17 cellular contexts compared by ENCODE assay signal in the genomic region with DNA sequence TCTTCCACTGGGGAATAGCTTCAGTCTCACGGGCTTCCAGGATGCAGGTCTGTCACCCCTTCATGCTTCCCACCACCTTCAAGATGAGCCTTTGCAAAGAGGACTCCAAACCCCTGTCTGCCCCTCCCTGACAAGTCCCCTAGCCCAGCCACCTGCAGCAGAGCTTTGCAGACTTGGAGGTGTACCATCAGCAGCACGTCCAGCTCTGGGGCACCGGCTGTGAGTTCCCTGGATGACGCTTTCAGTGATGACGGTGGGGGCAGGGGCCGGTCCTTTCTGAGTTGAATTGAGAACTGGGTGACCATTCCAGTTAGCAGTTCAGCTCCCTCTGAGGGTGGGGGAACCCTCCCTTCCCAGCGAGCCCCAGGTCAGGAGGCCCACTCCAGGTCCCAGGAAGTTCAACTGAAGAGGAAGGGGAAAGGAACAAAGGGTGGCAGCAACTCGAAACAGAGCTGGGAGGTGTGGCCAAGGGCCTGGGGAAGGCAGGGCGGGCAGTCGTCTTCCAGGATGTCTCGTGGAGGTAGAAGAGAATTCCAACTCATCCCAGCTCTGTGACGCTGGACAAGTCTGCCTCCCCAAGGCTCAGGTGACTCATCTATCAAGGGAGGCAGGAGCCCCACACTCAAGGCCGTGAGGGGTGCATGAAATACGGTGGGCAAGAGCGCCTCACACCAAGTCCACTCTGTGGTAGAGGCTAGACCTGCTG.
DNase-seq lines count a peak whose midpoint lies in the region; ATAC-seq and TF ChIP-seq lines count a peak whose summit lies in the region.
"Had no signal": no experiment of that assay in that cellular context is flagged by ENCODE, and none has a peak within 500 bp of the region (broad histone marks: within the 10 kb centered on the region; RNA-seq: fewer than 3 reads in every experiment).

No MANE protein-coding gene starts in this region.

- H3K36me3 Mint-ChIP-seq in CD4-positive, alpha-beta memory T cell, result no peaks in the 10 kb centered on the region
- no peaks in the 10 kb centered on the region for H3K36me3 Mint-ChIP-seq in endodermal cell (ENCODE audit: low read depth)
- H3K36me3 Mint-ChIP-seq: T-cell had no signal

- CTCF ChIA-PET in CD4-positive, alpha-beta memory T cell (lab: Charles Lee; ENCODE audit: partially characterized antibody), result interaction anchor here (0.9 to 1.5 kb wide), 2 partner anchors 132 to 153 kb away, joined by 3 to 4 read pairs; no protein-coding TSS in a partner anchor

- no peak for TF ChIP-seq RAD21 in neural cell (conservative IDR thresholded peaks at IDR 0.05)

- H3K9ac ChIP-seq in endodermal cell (ENCODE audit: extremely low read depth, low read length, poor library complexity, severe bottlenecking) (no peak overlapping the region), neural cell (ENCODE audit: low read length) (no peak overlapping the region)

- no peaks in the 10 kb centered on the region for H3K9me3 ChIP-seq in CD4-positive, alpha-beta memory T cell (ENCODE audit: control insufficient read depth in 1 of 2, low read length in 2 of 2)
- no peaks in the 10 kb centered on the region for H3K9me3 ChIP-seq in endodermal cell (ENCODE audit: control insufficient read depth, low read length)
- no peaks in the 10 kb centered on the region for H3K9me3 ChIP-seq in neural cell (ENCODE audit: low read length)

- no peaks in the 10 kb centered on the region for H3K9me3 Mint-ChIP-seq in CD4-positive, alpha-beta memory T cell
- H3K9me3 Mint-ChIP-seq in endodermal cell, result peaks cover 1% of the 10 kb centered on the region
- H3K9me3 Mint-ChIP-seq: T-cell had no signal

- 81 to 87% methylated on average over 9 to 15 of the region's 15 CpGs for WGBS in endodermal cell (ENCODE audit: insufficient coverage in 1 of 2, insufficient read length in 1 of 2), 2 experiments

- H3K4me3 ChIP-seq in CD4-positive, alpha-beta memory T cell (ENCODE audit: low read length in 2 of 2), result no peak overlapping the region
- H3K4me3 ChIP-seq in endodermal cell (ENCODE audit: low read length), result no peak overlapping the region
- H3K4me3 ChIP-seq in neural cell (ENCODE audit: low read length), result no peak overlapping the region

- POLR2A ChIA-PET in CD4-positive, alpha-beta memory T cell (lab: Charles Lee; ENCODE audit: partially characterized antibody), result no interaction called here

- no peaks in the 10 kb centered on the region for H3K36me3 ChIP-seq in CD4-positive, alpha-beta memory T cell (ENCODE audit: insufficient read depth, low read length)
- H3K36me3 ChIP-seq in endodermal cell (ENCODE audit: control insufficient read depth, insufficient read depth, low read length) (no peaks in the 10 kb centered on the region), neural cell (ENCODE audit: insufficient read depth, low read length) (no peaks in the 10 kb centered on the region)

- TF ChIP-seq CTCF in endodermal cell (conservative IDR thresholded peaks at IDR 0.05), result no peak
- TF ChIP-seq CTCF in neural cell (IDR thresholded peaks at IDR 0.05; ENCODE audit: poor library complexity, severe bottlenecking), result no peak

- no peaks in the 10 kb centered on the region for H3F3A ChIP-seq in neural cell (ENCODE audit: insufficient read depth, low read length, poor library complexity, severe bottlenecking)

- peaks cover 0 to 12% (median 4%) of the 10 kb centered on the region in 4 donors for H3K4me1 Mint-ChIP-seq in CD4-positive, alpha-beta memory T cell
- peaks cover 4% of the 10 kb centered on the region for H3K4me1 Mint-ChIP-seq in endodermal cell

- no peak overlapping the region for H3K27ac ChIP-seq in CD4-positive, alpha-beta memory T cell (ENCODE audit: low read depth, low read length)
- H3K27ac ChIP-seq in endodermal cell (ENCODE audit: low read depth, low read length) (no peak overlapping the region), neural cell (ENCODE audit: low read length) (no peak overlapping the region)
- H3K27ac ChIP-seq: epithelial cell of prostate had no signal

- H3K4me1 ChIP-seq in CD4-positive, alpha-beta memory T cell (ENCODE audit: insufficient read depth, low read length), result no peaks in the 10 kb centered on the region
- no peaks in the 10 kb centered on the region for H3K4me1 ChIP-seq in endodermal cell (ENCODE audit: control insufficient read depth, insufficient read depth, low read length)

- no peak overlapping the region for H3K4me2 ChIP-seq in neural cell (ENCODE audit: low read length)

- no peak for TF ChIP-seq EP300 in neural cell (conservative IDR thresholded peaks at IDR 0.05; ENCODE audit: poor library complexity, severe bottlenecking)

- H3K27ac Mint-ChIP-seq in CD4-positive, alpha-beta memory T cell, result peak overlapping the region in 5 of 7 donors; percentile 59 to 88 (median 80)
- peak overlapping the region; percentile 39 for H3K27ac Mint-ChIP-seq in endodermal cell

- H4K20me1 ChIP-seq in neural cell (ENCODE audit: insufficient read depth), result no peaks in the 10 kb centered on the region

- no peak overlapping the region for H2AFZ ChIP-seq in neural cell (ENCODE audit: low read depth, low read length)

- no peaks in the 10 kb centered on the region for H3K79me2 ChIP-seq in neural cell (replicated peaks; ENCODE audit: insufficient read depth, low read length)

- H3K27me3 Mint-ChIP-seq in CD4-positive, alpha-beta memory T cell, result peaks cover 0 to 2% of the 10 kb centered on the region in 2 donors
- H3K27me3 Mint-ChIP-seq in endodermal cell (ENCODE audit: insufficient read depth), result peaks cover 4% of the 10 kb centered on the region

- H3K9me2 ChIP-seq in neural cell (ENCODE audit: insufficient read depth, low read length), result no peaks in the 10 kb centered on the region

- no peak overlapping the region for H3K4me3 Mint-ChIP-seq in CD4-positive, alpha-beta memory T cell
- no peak overlapping the region for H3K4me3 Mint-ChIP-seq in endodermal cell
- H3K4me3 Mint-ChIP-seq: T-cell had no signal

- H3K27me3 ChIP-seq in CD4-positive, alpha-beta memory T cell (ENCODE audit: insufficient read depth, low read length), result no peaks in the 10 kb centered on the region
- H3K27me3 ChIP-seq in endodermal cell (ENCODE audit: control insufficient read depth, insufficient read depth, low read length, poor library complexity, severe bottlenecking) (no peaks in the 10 kb centered on the region), neural cell (ENCODE audit: insufficient read depth, low read depth, low read length) (no peaks in the 10 kb centered on the region)

- intact Hi-C loops in CD4-positive, alpha-beta memory T cell (cut with micrococcal nuclease), result no loop called here

- no peak for ATAC-seq in GM19397 (IDR thresholded peaks at IDR 0.05; ENCODE audit: unreplicated experiment)
- ATAC-seq: PC-3; stimulated activated naive CD8-positive, alpha-beta T cell treated with anti-CD3 and anti-CD28 coated beads, Interleukin-15, Interleukin-2, amounts not matched to agents 100 U/mL and 50 U/mL, for 24 hours; T-cell had no signal

- no peak for DNase-seq in CD4-positive, alpha-beta memory T cell
- DNase-seq in M059J (ENCODE audit: low read depth) (peak; percentile 62), endodermal cell (peak; percentile 59), NCI-H526 treated with DMSO at 0.1 percent for 48 hours (lab: John Stamatoyannopoulos, UW) (no peak), KBM-7 (no peak)
- DNase-seq in stimulated activated CD8-positive, alpha-beta memory T cell treated with anti-CD3 and anti-CD28 coated beads, Interleukin-4, amount 100 ng/mL, for 48 hours, result no peak
- DNase-seq: activated CD4-positive, alpha-beta T cell treated with anti-CD3 and anti-CD28 coated beads, Interleukin-2, amount 50 U/mL, for 4 hours; C1 segment of cervical spinal cord; hippocampal formation; Karpas-422; PC-3; stimulated activated CD4-positive, alpha-beta T cell treated with anti-CD3 and anti-CD28 coated beads, Interleukin-2, amount 100 ng/mL, for 48 hours; stimulated activated naive CD8-positive, alpha-beta T cell treated with anti-CD3 and anti-CD28 coated beads, Interleukin-15, Interleukin-2, amounts not matched to agents 100 U/mL and 50 U/mL, for 24 hours; T-cell had no signal

- in situ Hi-C loops in KBM-7 (cut with MboI; ENCODE audit: low pct_unique_long_range_greater_than_20kb, low sequenced_read_pairs), result no loop called here

TF ChIP-seq in neural cell, 6 proteins besides CTCF, POLR2A, EP300 and RAD21:
- TF ChIP-seq POLR2AphosphoS5 (IDR thresholded peaks at IDR 0.05) (peak; percentile 22), SMC3 (conservative IDR thresholded peaks at IDR 0.05; ENCODE audit: poor library complexity) (no peak), TAF1 (IDR thresholded peaks at IDR 0.05; ENCODE audit: low read depth) (no peak)

Comparison
In these comparisons a context has a peak if more than half of its experiments do, and no peak if none do; other contexts are left out.
1. DNase-seq: peak in M059J (single experiment) and endodermal cell (single experiment); none in CD4-positive, alpha-beta memory T cell (0 of 5), stimulated activated CD8-positive, alpha-beta memory T cell treated with anti-CD3 and anti-CD28 coated beads, Interleukin-4, amount 100 ng/mL, for 48 hours (single experiment), NCI-H526 treated with DMSO at 0.1 percent for 48 hours (single experiment) and KBM-7 (single experiment).